In genomic region chr14:81305743-81306142, GRCh38 we compare ENCODE assay signal across 18 cellular contexts.
"Had no signal": no experiment of that assay in that cellular context is flagged by ENCODE, and none has a peak within 500 bp of the region (broad histone marks: within the 10 kb centered on the region; RNA-seq: fewer than 3 reads in every experiment).

No MANE protein-coding gene starts in this region.

- H3K36me3 ChIP-seq: esophagus muscularis mucosa, gastroesophageal sphincter, right lobe of liver, stomach had no signal

- H3K9me3 ChIP-seq: esophagus muscularis mucosa, gastroesophageal sphincter, psoas muscle, right lobe of liver, stomach had no signal

- H3K4me3 ChIP-seq: esophagus muscularis mucosa, gastroesophageal sphincter, psoas muscle, right lobe of liver, stomach had no signal

- H3K27me3 ChIP-seq: esophagus muscularis mucosa, right lobe of liver, stomach had no signal

- H3K4me1 ChIP-seq: esophagus muscularis mucosa, gastroesophageal sphincter had no signal

- ATAC-seq: activated CD4-positive, alpha-beta T cell treated with anti-CD3 and anti-CD28 coated beads for 36 hours; gastroesophageal sphincter; left ventricle myocardium superior; psoas muscle; right lobe of liver had no signal

- DNase-seq: activated CD4-positive, alpha-beta memory T cell treated with anti-CD3 and anti-CD28 coated beads for 36 hours; activated CD4-positive, alpha-beta T cell treated with anti-CD3 and anti-CD28 coated beads for 36 hours; activated naive CD4-positive, alpha-beta T cell; activated naive CD8-positive, alpha-beta T cell treated with anti-CD3 and anti-CD28 coated beads for 36 hours; activated T-cell treated with anti-CD3 and anti-CD28 coated beads for 4 hours; amniotic stem cell; effector CD8-positive, alpha-beta T cell; immature natural killer cell; kidney glomerular epithelial cell; left ventricle myocardium superior; psoas muscle; right lobe of liver; small intestine; stimulated activated CD4-positive, alpha-beta T cell treated with anti-CD3 and anti-CD28 coated beads, Interleukin-15, amount 100 ng/mL, for 24 hours; stimulated activated CD4-positive, alpha-beta T cell treated with anti-CD3 and anti-CD28 coated beads, Interleukin-4, amount 100 ng/mL, for 1 hour; stomach had no signal

- H3K27ac ChIP-seq: esophagus muscularis mucosa, gastroesophageal sphincter, psoas muscle, right lobe of liver, stomach had no signal
